Comparison of ENCODE assay signal across 13 cellular contexts in the genomic region with DNA sequence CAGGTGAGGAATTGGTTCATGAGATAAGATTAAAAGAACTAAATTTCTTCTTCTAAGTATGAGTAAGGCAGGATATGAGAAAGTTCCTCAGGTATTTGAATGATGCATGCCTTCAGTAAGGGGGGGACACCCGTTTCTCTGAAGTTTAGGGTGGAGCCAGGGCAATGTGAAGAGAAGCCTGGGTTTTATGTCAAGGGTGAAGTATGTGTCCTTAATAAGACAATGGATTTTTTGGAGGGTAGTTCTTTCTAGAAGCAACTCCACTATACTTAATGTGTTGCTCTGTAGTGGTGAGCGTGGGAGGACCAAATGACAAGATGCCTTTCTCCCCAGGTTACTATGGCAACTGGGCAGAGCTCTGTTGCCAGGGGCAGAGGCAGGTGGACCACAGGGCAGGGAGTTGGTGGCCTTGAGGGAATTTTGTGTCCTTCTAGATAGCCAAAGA. TPM values are rescaled to one million over a fixed set of nuclear protein-coding genes. Genes with fewer than 3 reads are reported as not detected.
DNase-seq lines count a peak whose midpoint lies in the region; TF ChIP-seq lines count a peak whose summit lies in the region.
"Had no signal": no experiment of that assay in that cellular context is flagged by ENCODE, and none has a peak within 500 bp of the region (broad histone marks: within the 10 kb centered on the region; RNA-seq: fewer than 3 reads in every experiment).

No MANE protein-coding gene starts in this region.

- CTCF ChIA-PET in activated naive CD4-positive, alpha-beta T cell treated with anti-CD3 and anti-CD28 coated beads for 36 hours (lab: Charles Lee) = interaction anchor here (1.0 kb wide), 1 partner anchor 10 kb away, joined by 6 read pairs; no protein-coding TSS in a partner anchor

- TF ChIP-seq EP300 in esophagus muscularis mucosa (IDR thresholded peaks at IDR 0.05) = no peak

- peak overlapping the region; percentile 35 for H3K4me2 ChIP-seq in skeletal muscle satellite cell (ENCODE audit: low read length)
- H3K4me2 ChIP-seq: hepatocyte had no signal

- H3K27ac ChIP-seq in esophagus muscularis mucosa (replicated peaks in 1 of 4) (peak overlapping the region; percentile 57 to 74 (median 70)), prostate gland (no peak overlapping the region)
- H3K27ac ChIP-seq: hepatocyte had no signal

- peaks cover 37 to 68% (median 49%) of the 10 kb centered on the region in 4 donors for H3K4me1 ChIP-seq in esophagus muscularis mucosa
- H3K4me1 ChIP-seq in skeletal muscle satellite cell (ENCODE audit: control insufficient read depth, insufficient read depth, low read length) = peaks cover 34% of the 10 kb centered on the region
- no peaks in the 10 kb centered on the region for H3K4me1 ChIP-seq in prostate gland (replicated peaks)

- H3K27me3 Mint-ChIP-seq in activated naive CD4-positive, alpha-beta T cell treated with anti-CD3 and anti-CD28 coated beads for 36 hours (ENCODE audit: low read depth) = no peaks in the 10 kb centered on the region
- H3K27me3 Mint-ChIP-seq: activated CD4-positive, alpha-beta T cell treated with anti-CD3 and anti-CD28 coated beads, Interleukin-2, amount 10 ng/mL, durations not matched to agents 24 days and 14 days; CD4-positive, alpha-beta memory T cell had no signal

- H3K27ac Mint-ChIP-seq in activated naive CD4-positive, alpha-beta T cell treated with anti-CD3 and anti-CD28 coated beads for 36 hours = no peak overlapping the region
- H3K27ac Mint-ChIP-seq: activated CD4-positive, alpha-beta T cell treated with anti-CD3 and anti-CD28 coated beads, Interleukin-2, amount 10 ng/mL, durations not matched to agents 24 days and 14 days; IgD-negative memory B cell had no signal

- TF ChIP-seq CTCF in esophagus muscularis mucosa (IDR thresholded peaks at IDR 0.05) (no peak), prostate gland (IDR thresholded peaks at IDR 0.05) (no peak)

- no peaks in the 10 kb centered on the region for H3K9me3 ChIP-seq in esophagus muscularis mucosa
- H3K9me3 ChIP-seq in skeletal muscle satellite cell (replicated peaks; ENCODE audit: low read length) = no peaks in the 10 kb centered on the region
- no peaks in the 10 kb centered on the region for H3K9me3 ChIP-seq in prostate gland

- no peak overlapping the region for H3K4me3 ChIP-seq in esophagus muscularis mucosa
- H3K4me3 ChIP-seq in skeletal muscle satellite cell (ENCODE audit: low read length) = no peak overlapping the region
- H3K4me3 ChIP-seq in prostate gland = no peak overlapping the region
- H3K4me3 ChIP-seq: hepatocyte had no signal

- H3K9ac ChIP-seq in skeletal muscle satellite cell (ENCODE audit: low read depth, low read length) = peak overlapping the region; percentile 57

- no peaks in the 10 kb centered on the region for H3K36me3 Mint-ChIP-seq in activated naive CD4-positive, alpha-beta T cell treated with anti-CD3 and anti-CD28 coated beads for 36 hours (ENCODE audit: low read depth)

- TF ChIP-seq POLR2A in esophagus muscularis mucosa (IDR thresholded peaks at IDR 0.05; ENCODE audit: low read depth) (no peak), prostate gland (IDR thresholded peaks at IDR 0.05) (no peak)

- H3K36me3 ChIP-seq in esophagus muscularis mucosa (peaks cover 0 to 18% (median 5%) of the 10 kb centered on the region in 4 donors), skeletal muscle satellite cell (ENCODE audit: insufficient read depth, low read length) (peaks cover 15% of the 10 kb centered on the region), prostate gland (no peaks in the 10 kb centered on the region)

- no peak overlapping the region for H3K4me3 Mint-ChIP-seq in activated naive CD4-positive, alpha-beta T cell treated with anti-CD3 and anti-CD28 coated beads for 36 hours
- H3K4me3 Mint-ChIP-seq: activated CD4-positive, alpha-beta T cell treated with anti-CD3 and anti-CD28 coated beads, Interleukin-2, amount 10 ng/mL, durations not matched to agents 24 days and 14 days; CD4-positive, alpha-beta memory T cell; IgD-negative memory B cell had no signal

- H3K27me3 ChIP-seq in esophagus muscularis mucosa = no peaks in the 10 kb centered on the region
- no peaks in the 10 kb centered on the region for H3K27me3 ChIP-seq in skeletal muscle satellite cell (ENCODE audit: control insufficient read depth, insufficient read depth, low read length)
- no peaks in the 10 kb centered on the region for H3K27me3 ChIP-seq in prostate gland (replicated peaks; ENCODE audit: insufficient read depth)
- H3K27me3 ChIP-seq: hepatocyte had no signal

- no peaks in the 10 kb centered on the region for H3K9me3 Mint-ChIP-seq in activated naive CD4-positive, alpha-beta T cell treated with anti-CD3 and anti-CD28 coated beads for 36 hours
- H3K9me3 Mint-ChIP-seq: activated CD4-positive, alpha-beta T cell treated with anti-CD3 and anti-CD28 coated beads, Interleukin-2, amount 10 ng/mL, durations not matched to agents 24 days and 14 days; CD4-positive, alpha-beta memory T cell; IgD-negative memory B cell had no signal

- intact Hi-C loops in activated naive CD4-positive, alpha-beta T cell treated with anti-CD3 and anti-CD28 coated beads for 36 hours (cut with micrococcal nuclease) = no loop called here
- intact Hi-C loops in esophagus muscularis mucosa (cut with DNase I) (loop anchor here (5.0 kb wide), 1 partner anchor 41 kb away; no protein-coding TSS in a partner anchor), prostate gland (cut with DNase I) (no loop called here)

- peak; percentile 39 for DNase-seq in activated naive CD4-positive, alpha-beta T cell treated with anti-CD3 and anti-CD28 coated beads for 36 hours
- no peak for DNase-seq in activated naive CD4-positive, alpha-beta T cell treated with anti-CD3 and anti-CD28 coated beads, Interleukin-2, amount 50 U/mL, for 16 hours
- DNase-seq in RKO (ENCODE audit: low spot score) (peak; percentile 84), esophagus muscularis mucosa (ENCODE audit: extremely low spot score) (no peak), Kasumi-1 (lab: John Stamatoyannopoulos, UW) (no peak), prostate gland (ENCODE audit: low spot score) (no peak), NCI-H2227 treated with DMSO at 0.1 percent for 48 hours (lab: John Stamatoyannopoulos, UW) (no peak)
- DNase-seq: activated CD4-positive, alpha-beta T cell treated with anti-CD3 and anti-CD28 coated beads, Interleukin-2, amount 10 ng/mL, durations not matched to agents 24 days and 14 days; anterior cingulate cortex; CD4-positive, alpha-beta memory T cell had no signal

- H3K4me1 Mint-ChIP-seq in activated naive CD4-positive, alpha-beta T cell treated with anti-CD3 and anti-CD28 coated beads for 36 hours (ENCODE audit: low read depth) = peaks cover 3% of the 10 kb centered on the region
- H3K4me1 Mint-ChIP-seq: IgD-negative memory B cell had no signal

- 58% methylated on average over 2 of the region's 2 CpGs for WGBS in esophagus muscularis mucosa
- WGBS in prostate gland = 61% methylated on average over 2 of the region's 2 CpGs

RNA-seq across cellular contexts. Expression of gene PHLDB2, which starts 44.0 kb away (rescaled TPM):
- 1 to 10 TPM; 1.1 TPM for total RNA-seq in activated naive CD4-positive, alpha-beta T cell treated with anti-CD3 and anti-CD28 coated beads for 36 hours
- total RNA-seq in esophagus muscularis mucosa (100 to 1,000 TPM in 2 of 4 donors, 10 to 100 TPM in 2; 63.6 to 154 (median 107) TPM), prostate gland (10 to 100 TPM; 15.3 to 32.3 TPM)
- total RNA-seq in skeletal muscle satellite cell (2012; rRNA removed) = 31.7 and 36.0 TPM in 2 replicates

Comparison
In these comparisons a context has a peak if more than half of its experiments do, and no peak if none do; other contexts are left out.
1. DNase-seq: peak in activated naive CD4-positive, alpha-beta T cell treated with anti-CD3 and anti-CD28 coated beads for 36 hours (single experiment) and RKO (single experiment); none in activated naive CD4-positive, alpha-beta T cell treated with anti-CD3 and anti-CD28 coated beads, Interleukin-2, amount 50 U/mL, for 16 hours (single experiment), esophagus muscularis mucosa (single experiment), Kasumi-1 (0 of 2), prostate gland (single experiment) and NCI-H2227 treated with DMSO at 0.1 percent for 48 hours (single experiment).
2. H3K27ac ChIP-seq: peak in esophagus muscularis mucosa (4 of 4); none in prostate gland (0 of 2).
3. RNA of gene PHLDB2, which starts 44.0 kb away (total RNA-seq): 63.6 to 154 TPM in esophagus muscularis mucosa and 15.3 to 32.3 TPM in prostate gland; 1.1 TPM in activated naive CD4-positive, alpha-beta T cell treated with anti-CD3 and anti-CD28 coated beads for 36 hours; every median in the first group is over 4 times any median in the second.